In the genomic region with DNA sequence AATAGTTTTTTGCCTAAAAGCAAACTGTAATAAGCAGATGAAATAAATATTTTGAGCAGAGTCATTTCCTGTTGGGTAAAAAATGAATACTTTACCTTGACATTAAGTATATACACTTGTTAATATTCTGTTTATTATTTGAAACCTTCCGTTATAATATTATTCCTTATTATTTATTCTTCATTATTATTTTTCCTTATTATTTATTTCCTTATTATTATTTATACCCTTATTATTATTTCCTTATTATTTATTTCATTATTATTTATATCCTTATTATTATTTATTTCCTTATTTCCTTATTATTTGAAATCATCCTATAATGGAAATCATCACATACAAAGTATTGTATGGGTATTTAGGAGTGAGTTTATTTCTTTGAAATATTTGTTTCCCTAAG, we compare ENCODE assay signal across 21 cellular contexts.
DNase-seq lines count a peak whose midpoint lies in the region; ATAC-seq, FAIRE-seq and TF ChIP-seq lines count a peak whose summit lies in the region.
"Had no signal": no experiment of that assay in that cellular context is flagged by ENCODE, and none has a peak within 500 bp of the region (broad histone marks: within the 10 kb centered on the region; RNA-seq: fewer than 3 reads in every experiment).

No MANE protein-coding gene starts in this region.

- H3K4ac ChIP-seq in mesendoderm (ENCODE audit: low read depth, low read length): no peak overlapping the region

- no peak overlapping the region for H3K4me3 ChIP-seq in kidney (ENCODE audit: low read length in 2 of 2)
- H3K4me3 ChIP-seq in uterus: no peak overlapping the region
- no peak overlapping the region for H3K4me3 ChIP-seq in mesendoderm (ENCODE audit: low read length)
- H3K4me3 ChIP-seq in osteoblast (ENCODE audit: insufficient read depth, low read length): no peak overlapping the region
- H3K4me3 ChIP-seq: BLaER1 treated with 17β-estradiol and CSF1 and Interleukin-3, amounts not matched to agents 10 nM and 100 nM; GM23338 had no signal

- TF ChIP-seq POLR2A in uterus (IDR thresholded peaks at IDR 0.05): no peak

- H3K23ac ChIP-seq in mesendoderm (ENCODE audit: low read length): no peak overlapping the region

- no peak overlapping the region for H2AFZ ChIP-seq in osteoblast (ENCODE audit: low read length)
- H2AFZ ChIP-seq: GM23338 had no signal

- no peak for DNase-seq in WTC11 (ENCODE audit: low spot score)
- DNase-seq in kidney: no peak
- no peak for DNase-seq in uterus
- DNase-seq in mesendoderm: no peak
- DNase-seq in osteoblast (ENCODE audit: insufficient read length, low spot score, missing footprints): no peak
- DNase-seq: CD4-positive, CD25-positive, alpha-beta regulatory T cell; CD8-positive, alpha-beta memory T cell; COR-L47; DMS 273 treated with DMSO at 0.1 percent for 48 hours; DMS53; DND-41; EL; HCEC 1CT had no signal

- no peaks in the 10 kb centered on the region for H3K36me3 ChIP-seq in kidney (ENCODE audit: control insufficient read depth in 1 of 2, insufficient read depth in 2 of 2, low read length in 2 of 2)
- no peaks in the 10 kb centered on the region for H3K36me3 ChIP-seq in uterus
- H3K36me3 ChIP-seq in mesendoderm (ENCODE audit: control insufficient read depth, insufficient read depth, low read length): no peaks in the 10 kb centered on the region
- H3K36me3 ChIP-seq in osteoblast (ENCODE audit: insufficient read depth, low read length): no peaks in the 10 kb centered on the region
- H3K36me3 ChIP-seq: BLaER1 treated with 17β-estradiol and CSF1 and Interleukin-3, amounts not matched to agents 10 nM and 100 nM had no signal

- H3K4me2 ChIP-seq in mesendoderm (ENCODE audit: low read length) (no peak overlapping the region), osteoblast (ENCODE audit: insufficient read depth, low read length) (no peak overlapping the region)
- H3K4me2 ChIP-seq: BLaER1 treated with 17β-estradiol and CSF1 and Interleukin-3, amounts not matched to agents 10 nM and 100 nM; GM23338 had no signal

- H3K56ac ChIP-seq in mesendoderm (ENCODE audit: low read length): no peak overlapping the region

- no peaks in the 10 kb centered on the region for H3K79me1 ChIP-seq in mesendoderm (ENCODE audit: low read length)

- H3K9ac ChIP-seq in kidney (ENCODE audit: low read length in 2 of 2) (no peak overlapping the region), mesendoderm (ENCODE audit: low read length) (no peak overlapping the region)
- H3K9ac ChIP-seq: BLaER1 treated with 17β-estradiol and CSF1 and Interleukin-3, amounts not matched to agents 10 nM and 100 nM had no signal

- FAIRE-seq in A204.1 (lab: Jason Lieb, UNC) (peak; percentile 92), kidney (lab: Jason Lieb, UNC) (peak; percentile 97)
- FAIRE-seq: GM18507, H54 had no signal

- CTCF ChIA-PET in WTC11 (lab: Charles Lee): no interaction called here

- intact Hi-C loops in kidney (cut with DNase I): no loop called here
- intact Hi-C loops in uterus (cut with DNase I; ENCODE audit: low total_unique reads): no loop called here

- peaks cover 10% of the 10 kb centered on the region for H3K9me3 Mint-ChIP-seq in WTC11
- H3K9me3 Mint-ChIP-seq: GM23338 had no signal

- H3K27ac ChIP-seq in kidney (ENCODE audit: low read depth in 2 of 2, low read length in 2 of 2): no peak overlapping the region
- peak overlapping the region; percentile 30 to 31 for H3K27ac ChIP-seq in uterus
- no peak overlapping the region for H3K27ac ChIP-seq in mesendoderm (ENCODE audit: low read depth, low read length)
- H3K27ac ChIP-seq in osteoblast (ENCODE audit: low read depth, low read length): no peak overlapping the region
- H3K27ac ChIP-seq: 22Rv1; BLaER1 treated with 17β-estradiol and CSF1 and Interleukin-3, amounts not matched to agents 10 nM and 100 nM; HL-60 had no signal

- ATAC-seq in WTC11 (no peak), HG03135 (IDR thresholded peaks at IDR 0.05; ENCODE audit: unreplicated experiment) (no peak)
- ATAC-seq: GM23338 had no signal

- no peak overlapping the region for H3K4me3 Mint-ChIP-seq in WTC11
- H3K4me3 Mint-ChIP-seq: CD4-positive, CD25-positive, alpha-beta regulatory T cell; CD8-positive, alpha-beta memory T cell; GM23338 had no signal

- no peak for TF ChIP-seq CTCF in WTC11 (IDR thresholded peaks at IDR 0.05)
- no peak for TF ChIP-seq CTCF in kidney (IDR thresholded peaks at IDR 0.05; ENCODE audit: borderline replicate concordance, extremely low read depth, insufficient read depth)
- TF ChIP-seq CTCF in uterus (IDR thresholded peaks at IDR 0.05): no peak
- no peak for TF ChIP-seq CTCF in osteoblast (IDR thresholded peaks at IDR 0.05; ENCODE audit: extremely low read depth, low read depth, low read length)

- no peak overlapping the region for H2BK15ac ChIP-seq in mesendoderm (replicated peaks; ENCODE audit: low read depth)

- no peaks in the 10 kb centered on the region for H3K4me1 Mint-ChIP-seq in WTC11
- H3K4me1 Mint-ChIP-seq: CD4-positive, CD25-positive, alpha-beta regulatory T cell; CD8-positive, alpha-beta memory T cell; GM23338 had no signal

- H3K79me2 ChIP-seq in mesendoderm (ENCODE audit: control insufficient read depth, insufficient read depth, low read length): no peaks in the 10 kb centered on the region
- no peaks in the 10 kb centered on the region for H3K79me2 ChIP-seq in osteoblast (ENCODE audit: insufficient read depth, low read length)

- H3K4me1 ChIP-seq in kidney (ENCODE audit: control insufficient read depth in 1 of 2, insufficient read depth in 1 of 2, low read depth in 1 of 2, low read length in 2 of 2): no peaks in the 10 kb centered on the region
- H3K4me1 ChIP-seq in uterus: peaks cover 4 to 7% of the 10 kb centered on the region in 2 donors
- no peaks in the 10 kb centered on the region for H3K4me1 ChIP-seq in mesendoderm (ENCODE audit: control insufficient read depth, low read depth, low read length)
- peaks cover 14% of the 10 kb centered on the region for H3K4me1 ChIP-seq in osteoblast (ENCODE audit: insufficient read depth, low read length)

- H2BK120ac ChIP-seq in mesendoderm (ENCODE audit: low read depth, low read length): no peak overlapping the region

- H3K9me3 ChIP-seq in kidney (ENCODE audit: control insufficient read depth in 1 of 2, low read length in 2 of 2): no peaks in the 10 kb centered on the region
- H3K9me3 ChIP-seq in uterus: no peaks in the 10 kb centered on the region
- H3K9me3 ChIP-seq in osteoblast (ENCODE audit: low read depth, low read length): no peaks in the 10 kb centered on the region
- H3K9me3 ChIP-seq: BLaER1 treated with 17β-estradiol and CSF1 and Interleukin-3, amounts not matched to agents 10 nM and 100 nM had no signal

- H3K27me3 Mint-ChIP-seq in WTC11 (ENCODE audit: low read depth): no peaks in the 10 kb centered on the region; the same call in 1 of the 2 replicates

- POLR2A ChIA-PET in WTC11 (lab: Charles Lee): no interaction called here

- no peaks in the 10 kb centered on the region for H3K27me3 ChIP-seq in uterus
- no peaks in the 10 kb centered on the region for H3K27me3 ChIP-seq in mesendoderm (ENCODE audit: insufficient read depth, low read length, poor library complexity)
- H3K27me3 ChIP-seq in osteoblast (ENCODE audit: insufficient read depth, low read length): no peaks in the 10 kb centered on the region
- H3K27me3 ChIP-seq: BLaER1 treated with 17β-estradiol and CSF1 and Interleukin-3, amounts not matched to agents 10 nM and 100 nM had no signal

- H3K27ac Mint-ChIP-seq in WTC11: no peak overlapping the region
- H3K27ac Mint-ChIP-seq: CD4-positive, CD25-positive, alpha-beta regulatory T cell; CD8-positive, alpha-beta memory T cell; GM23338 had no signal

- H2AK5ac ChIP-seq in mesendoderm (ENCODE audit: low read length): no peak overlapping the region

- no peak overlapping the region for H4K8ac ChIP-seq in mesendoderm (ENCODE audit: low read depth, low read length)

- WGBS in mesendoderm (ENCODE audit: extremely low coverage, insufficient coverage, low lambda C conversion rate): 100% methylated on average over 1 of the region's 1 CpG

- H3K18ac ChIP-seq in mesendoderm (ENCODE audit: low read length): no peak overlapping the region

- H4K5ac ChIP-seq in mesendoderm (ENCODE audit: low read length): no peak overlapping the region

- no peak overlapping the region for H2BK5ac ChIP-seq in mesendoderm (ENCODE audit: low read length)

- no peaks in the 10 kb centered on the region for H4K20me1 ChIP-seq in osteoblast (ENCODE audit: insufficient read depth, low read length)
- H4K20me1 ChIP-seq: BLaER1 treated with 17β-estradiol and CSF1 and Interleukin-3, amounts not matched to agents 10 nM and 100 nM had no signal

- no peaks in the 10 kb centered on the region for H3K36me3 Mint-ChIP-seq in WTC11
- H3K36me3 Mint-ChIP-seq: CD4-positive, CD25-positive, alpha-beta regulatory T cell had no signal

TF ChIP-seq in WTC11, 78 proteins besides CTCF, POLR2A, EP300 and RAD21:
- TF ChIP-seq ZNF263 (CRISPR knock-in tag; IDR thresholded peaks at IDR 0.05; ENCODE audit: low read depth) (no peak), HMGA2 (CRISPR knock-in tag; IDR thresholded peaks at IDR 0.05) (peak; percentile 93)
- TF ChIP-seq, protein P1, sequence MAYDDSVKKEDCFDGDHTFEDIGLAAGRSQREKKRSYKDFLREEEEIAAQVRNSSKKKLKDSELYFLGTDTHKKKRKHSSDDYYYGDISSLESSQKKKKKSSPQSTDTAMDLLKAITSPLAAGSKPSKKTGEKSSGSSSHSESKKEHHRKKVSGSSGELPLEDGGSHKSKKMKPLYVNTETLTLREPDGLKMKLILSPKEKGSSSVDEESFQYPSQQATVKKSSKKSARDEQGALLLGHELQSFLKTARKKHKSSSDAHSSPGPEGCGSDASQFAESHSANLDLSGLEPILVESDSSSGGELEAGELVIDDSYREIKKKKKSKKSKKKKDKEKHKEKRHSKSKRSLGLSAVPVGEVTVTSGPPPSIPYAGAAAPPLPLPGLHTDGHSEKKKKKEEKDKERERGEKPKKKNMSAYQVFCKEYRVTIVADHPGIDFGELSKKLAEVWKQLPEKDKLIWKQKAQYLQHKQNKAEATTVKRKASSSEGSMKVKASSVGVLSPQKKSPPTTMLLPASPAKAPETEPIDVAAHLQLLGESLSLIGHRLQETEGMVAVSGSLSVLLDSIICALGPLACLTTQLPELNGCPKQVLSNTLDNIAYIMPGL (CRISPR knock-in tag; IDR thresholded peaks at IDR 0.05): no peak

Comparison
In these comparisons a context has a peak if more than half of its experiments do, and no peak if none do; other contexts are left out.
1. H3K27ac ChIP-seq: peak in uterus (2 of 2); none in kidney (0 of 2), mesendoderm (single experiment) and osteoblast (single experiment).